In genomic region chr22:20920881-20921203, GRCh38 we compare ENCODE assay signal across 1 cellular context.
TF ChIP-seq lines count a peak whose summit lies in the region.

No MANE protein-coding gene starts in this region.

TF ChIP-seq in H1, 55 proteins besides CTCF, POLR2A, EP300 and RAD21:
- no peak for TF ChIP-seq TBP (IDR thresholded peaks at IDR 0.05; ENCODE audit: low read depth, low read length)
- no peak for TF ChIP-seq TAF7 (optimal IDR thresholded peaks at IDR 0.05; ENCODE audit: borderline replicate concordance, low read depth, low read length)
- TF ChIP-seq POLR2AphosphoS5 (IDR thresholded peaks at IDR 0.05; ENCODE audit: low read depth, low read length): no peak
- TF ChIP-seq RBBP5 (IDR thresholded peaks at IDR 0.05; ENCODE audit: borderline replicate concordance, low read depth, low read length): no peak
- no peak for TF ChIP-seq SIX5 (IDR thresholded peaks at IDR 0.05; ENCODE audit: low read depth, low read length)
- no peak for TF ChIP-seq RFX5 (IDR thresholded peaks at IDR 0.05; ENCODE audit: borderline replicate concordance, low read depth, low read length)
- TF ChIP-seq NANOG (IDR thresholded peaks at IDR 0.05; ENCODE audit: insufficient read depth, low read depth, low read length, poor library complexity, severe bottlenecking): no peak
- no peak for TF ChIP-seq SIRT6 (IDR thresholded peaks at IDR 0.05; ENCODE audit: low read length)
- TF ChIP-seq ASH2L (IDR thresholded peaks at IDR 0.05; ENCODE audit: low read length): no peak
- no peak for TF ChIP-seq ATF2 (IDR thresholded peaks at IDR 0.05; ENCODE audit: low read length)
- no peak for TF ChIP-seq CBX5 (IDR thresholded peaks at IDR 0.05; ENCODE audit: low read depth, low read length)
- no peak for TF ChIP-seq HDAC6 (IDR thresholded peaks at IDR 0.05; ENCODE audit: low read depth, low read length)
- TF ChIP-seq CEBPB (IDR thresholded peaks at IDR 0.05; ENCODE audit: low read depth, low read length): no peak
- TF ChIP-seq E2F6 (IDR thresholded peaks at IDR 0.05): no peak
- no peak for TF ChIP-seq EZH2 (IDR thresholded peaks at IDR 0.05; ENCODE audit: low read depth, low read length, severe bottlenecking)
- TF ChIP-seq SUZ12 (IDR thresholded peaks at IDR 0.05; ENCODE audit: low read length): no peak
- no peak for TF ChIP-seq MAFK (IDR thresholded peaks at IDR 0.05; ENCODE audit: low read depth, low read length)
- no peak for TF ChIP-seq ZNF274 (IDR thresholded peaks at IDR 0.05; ENCODE audit: borderline replicate concordance, extremely low read depth, low read length)
- TF ChIP-seq CREB1 (IDR thresholded peaks at IDR 0.05): no peak
- TF ChIP-seq MAX (IDR thresholded peaks at IDR 0.05): no peak
